ENCODE assay signal across 10 cellular contexts in the genomic region with DNA sequence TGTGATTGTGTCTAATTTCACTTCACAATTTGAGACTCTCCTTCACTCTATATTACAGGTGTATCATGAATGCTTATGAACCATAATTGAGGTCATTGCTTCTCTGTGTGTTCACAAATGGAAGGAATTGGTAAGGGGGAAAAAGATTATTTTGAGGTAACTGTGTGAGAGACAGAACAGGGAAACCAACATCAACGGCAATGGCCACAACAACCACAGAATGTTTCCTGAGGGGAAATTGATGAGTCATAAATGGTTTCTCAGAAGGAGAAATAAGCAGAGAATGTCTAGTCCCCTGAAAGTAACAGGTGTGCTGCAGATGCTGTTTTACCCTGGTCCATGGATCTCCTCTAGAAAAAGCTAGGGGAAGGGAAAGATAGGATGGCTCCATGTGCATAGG.
DNase-seq lines count a peak whose midpoint lies in the region; ATAC-seq and TF ChIP-seq lines count a peak whose summit lies in the region.
"Had no signal": no experiment of that assay in that cellular context is flagged by ENCODE, and none has a peak within 500 bp of the region (broad histone marks: within the 10 kb centered on the region; RNA-seq: fewer than 3 reads in every experiment).

No MANE protein-coding gene starts in this region.

- POLR2A ChIA-PET in activated naive CD8-positive, alpha-beta T cell treated with anti-CD3 and anti-CD28 coated beads, Interleukin-2, amount 10 ng/mL, durations not matched to agents 7 days and 5 days (lab: Charles Lee) = no interaction called here

- H4K20me1 ChIP-seq in neural progenitor cell (ENCODE audit: low read depth) = no peaks in the 10 kb centered on the region

- no peaks in the 10 kb centered on the region for H3K79me2 ChIP-seq in neural progenitor cell (ENCODE audit: low read depth)

- peaks cover 10% of the 10 kb centered on the region for H3F3A ChIP-seq in neural progenitor cell (ENCODE audit: low read depth)

- TF ChIP-seq POLR2A in Peyer's patch (IDR thresholded peaks at IDR 0.05) (no peak), uterus (IDR thresholded peaks at IDR 0.05) (no peak)

- no peak for TF ChIP-seq CTCF in GM13977 (IDR thresholded peaks at IDR 0.05; ENCODE audit: extremely low read depth, insufficient read depth, missing control alignments)
- no peak for TF ChIP-seq CTCF in Peyer's patch (IDR thresholded peaks at IDR 0.05)
- no peak for TF ChIP-seq CTCF in neural progenitor cell (IDR thresholded peaks at IDR 0.05)
- no peak for TF ChIP-seq CTCF in uterus (IDR thresholded peaks at IDR 0.05)

- H3K9me3 ChIP-seq in Peyer's patch = no peaks in the 10 kb centered on the region
- no peaks in the 10 kb centered on the region for H3K9me3 ChIP-seq in neural progenitor cell (ENCODE audit: low read depth)
- H3K9me3 ChIP-seq in uterus = no peaks in the 10 kb centered on the region
- H3K9me3 ChIP-seq: vagina had no signal

- no peak overlapping the region for H3K4me2 ChIP-seq in neural progenitor cell

- intact Hi-C loops in uterus (cut with DNase I; ENCODE audit: low total_unique reads) = no loop called here

- H3K4me3 ChIP-seq in Peyer's patch = no peak overlapping the region
- H3K4me3 ChIP-seq in neural progenitor cell = no peak overlapping the region
- H3K4me3 ChIP-seq in uterus = no peak overlapping the region
- H3K4me3 ChIP-seq: vagina had no signal

- no peaks in the 10 kb centered on the region for H3K36me3 ChIP-seq in Peyer's patch
- H3K36me3 ChIP-seq in neural progenitor cell = no peaks in the 10 kb centered on the region
- no peaks in the 10 kb centered on the region for H3K36me3 ChIP-seq in uterus
- H3K36me3 ChIP-seq: vagina had no signal

- peaks cover 17% of the 10 kb centered on the region for H3K4me1 Mint-ChIP-seq in activated naive CD8-positive, alpha-beta T cell treated with anti-CD3 and anti-CD28 coated beads, Interleukin-2, amount 10 ng/mL, durations not matched to agents 7 days and 5 days
- peaks cover 16% of the 10 kb centered on the region for H3K4me1 Mint-ChIP-seq in neural progenitor cell

- H3K4me1 ChIP-seq in Peyer's patch (no peaks in the 10 kb centered on the region), neural progenitor cell (peaks cover 18% of the 10 kb centered on the region), uterus (no peaks in the 10 kb centered on the region)
- H3K4me1 ChIP-seq: vagina had no signal

- DNase-seq in GM13977 (ENCODE audit: low spot score) (peak; percentile 3), Peyer's patch (no peak), HUDEP-2 (lab: John Stamatoyannopoulos, UW; ENCODE audit: unreplicated experiment in 76 of 76) (no peak), neural progenitor cell (ENCODE audit: low spot score) (no peak), uterus (no peak)
- DNase-seq in activated naive CD8-positive, alpha-beta T cell treated with anti-CD3 and anti-CD28 coated beads, Interleukin-2, amount 10 ng/mL, durations not matched to agents 7 days and 5 days = no peak
- DNase-seq: endodermal cell had no signal

- H3K36me3 Mint-ChIP-seq in activated naive CD8-positive, alpha-beta T cell treated with anti-CD3 and anti-CD28 coated beads, Interleukin-2, amount 10 ng/mL, durations not matched to agents 7 days and 5 days = no peaks in the 10 kb centered on the region
- H3K36me3 Mint-ChIP-seq in neural progenitor cell = no peaks in the 10 kb centered on the region

- H3K9ac ChIP-seq in neural progenitor cell = no peak overlapping the region

- no peak overlapping the region for H2AFZ ChIP-seq in neural progenitor cell (replicated peaks)

- H3K4me3 Mint-ChIP-seq in activated naive CD8-positive, alpha-beta T cell treated with anti-CD3 and anti-CD28 coated beads, Interleukin-2, amount 10 ng/mL, durations not matched to agents 7 days and 5 days = peak overlapping the region; percentile 40
- no peak overlapping the region for H3K4me3 Mint-ChIP-seq in neural progenitor cell
- H3K4me3 Mint-ChIP-seq: endodermal cell had no signal

- H3K27me3 ChIP-seq in Peyer's patch (no peaks in the 10 kb centered on the region), neural progenitor cell (no peaks in the 10 kb centered on the region), uterus (no peaks in the 10 kb centered on the region)
- H3K27me3 ChIP-seq: vagina had no signal

- H3K27ac ChIP-seq in Peyer's patch (no peak overlapping the region), neural progenitor cell (no peak overlapping the region), uterus (no peak overlapping the region)
- H3K27ac ChIP-seq: vagina had no signal

- peaks cover 3% of the 10 kb centered on the region for H3K9me3 Mint-ChIP-seq in activated naive CD8-positive, alpha-beta T cell treated with anti-CD3 and anti-CD28 coated beads, Interleukin-2, amount 10 ng/mL, durations not matched to agents 7 days and 5 days
- H3K9me3 Mint-ChIP-seq in neural progenitor cell = no peaks in the 10 kb centered on the region

- peaks cover 34% of the 10 kb centered on the region for H3K27me3 Mint-ChIP-seq in activated naive CD8-positive, alpha-beta T cell treated with anti-CD3 and anti-CD28 coated beads, Interleukin-2, amount 10 ng/mL, durations not matched to agents 7 days and 5 days
- no peaks in the 10 kb centered on the region for H3K27me3 Mint-ChIP-seq in neural progenitor cell (ENCODE audit: insufficient read depth, low read depth)

- in situ Hi-C loops in GM13977 (cut with MboI; ENCODE audit: low pct_unique_long_range_greater_than_20kb, low sequenced_read_pairs, unreplicated experiment) = no loop called here

- peak; percentile 97 for ATAC-seq in GM21367 (IDR thresholded peaks at IDR 0.05; ENCODE audit: unreplicated experiment)
- ATAC-seq in HG03280 (IDR thresholded peaks at IDR 0.05; ENCODE audit: unreplicated experiment) = peak; percentile 92
- ATAC-seq in activated naive CD8-positive, alpha-beta T cell treated with anti-CD3 and anti-CD28 coated beads, Interleukin-2, amount 10 ng/mL, durations not matched to agents 7 days and 5 days (ENCODE audit: low read depth) = peak; percentile 72

- H3K27ac Mint-ChIP-seq in activated naive CD8-positive, alpha-beta T cell treated with anti-CD3 and anti-CD28 coated beads, Interleukin-2, amount 10 ng/mL, durations not matched to agents 7 days and 5 days = no peak overlapping the region
- no peak overlapping the region for H3K27ac Mint-ChIP-seq in neural progenitor cell
- H3K27ac Mint-ChIP-seq: endodermal cell had no signal
